Comparison of ENCODE assay signal across 8 cellular contexts in the genomic region with DNA sequence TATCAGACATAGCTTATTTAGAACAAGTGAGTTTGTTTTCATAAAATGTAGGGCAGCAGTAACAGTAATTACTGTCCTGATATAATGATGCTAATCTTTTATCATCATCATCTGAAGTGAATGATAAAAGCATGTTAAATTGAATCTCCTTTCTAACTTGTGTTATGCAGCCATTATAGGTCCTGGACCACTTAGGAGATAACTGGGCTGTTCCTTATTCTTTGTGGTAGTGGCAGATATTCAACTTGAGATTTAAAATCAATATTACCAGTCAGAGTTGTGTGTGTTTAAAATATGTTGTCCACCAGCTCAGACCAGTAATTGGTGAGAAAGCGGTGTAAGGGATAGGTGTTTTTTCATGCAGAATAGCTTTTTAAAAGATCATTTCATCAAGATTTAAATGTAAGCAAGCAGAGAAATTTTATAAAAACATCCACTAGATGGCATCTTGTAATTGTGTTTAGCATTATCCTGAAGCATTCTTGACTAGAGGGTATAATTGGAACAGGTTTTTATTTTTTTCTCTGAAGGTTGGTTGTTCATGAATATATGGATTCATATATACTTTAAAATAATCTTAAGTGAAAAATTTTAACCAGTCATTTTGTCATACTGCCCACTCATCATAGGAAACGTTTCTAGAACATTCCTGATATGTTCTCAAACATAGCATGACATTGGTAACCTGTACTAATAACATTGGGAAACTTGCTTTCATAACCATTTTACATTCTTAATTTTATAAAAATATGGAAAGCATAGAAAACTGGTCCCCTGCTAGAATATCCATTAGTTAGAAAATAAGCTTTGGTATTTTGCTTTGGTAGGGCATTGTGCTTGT.
DNase-seq lines count a peak whose midpoint lies in the region; ATAC-seq, FAIRE-seq and TF ChIP-seq lines count a peak whose summit lies in the region.

No MANE protein-coding gene starts in this region.

- no TSS peak for BruUV-seq in HepG2 (replicated peaks; lab: Mats Ljungman, UMichigan)

- no peaks in the 10 kb centered on the region for H3K27me3 Mint-ChIP-seq in astrocyte (ENCODE audit: low read depth, unreplicated experiment)
- no peaks in the 10 kb centered on the region for H3K27me3 Mint-ChIP-seq in activated naive CD8-positive, alpha-beta T cell treated with anti-CD3 and anti-CD28 coated beads for 36 hours

- no peaks in the 10 kb centered on the region for H3K36me3 ChIP-seq in astrocyte (ENCODE audit: insufficient read depth, low read length)
- no peaks in the 10 kb centered on the region for H3K36me3 ChIP-seq in HepG2 (replicated peaks in 1 of 2; ENCODE audit: control insufficient read depth in 1 of 2, insufficient read depth in 2 of 2, low read length in 2 of 2)

- H2AFZ ChIP-seq in astrocyte (ENCODE audit: low read depth, low read length) (no peak overlapping the region), HepG2 (ENCODE audit: low read length) (no peak overlapping the region)

- no peak for TF ChIP-seq EP300 in HepG2 (IDR thresholded peaks at IDR 0.05; ENCODE audit: low read depth in 2 of 2, low read length in 2 of 2)
- no peak for TF ChIP-seq EP300 in HepG2 (CRISPR knock-in tag; IDR thresholded peaks at IDR 0.05; ENCODE audit: borderline replicate concordance)

- no peak for TF ChIP-seq POLR2A in HepG2 (IDR thresholded peaks at IDR 0.05; ENCODE audit: insufficient read depth in 1 of 2, low read depth in 2 of 2, low read length in 2 of 2)

- H3K4me1 ChIP-seq in astrocyte (ENCODE audit: insufficient read depth, low read length) (peaks cover 10% of the 10 kb centered on the region), HepG2 (ENCODE audit: insufficient read depth, low read length) (peaks cover 31% of the 10 kb centered on the region)

- TF ChIP-seq RAD21 in HepG2 (CRISPR knock-in tag; IDR thresholded peaks at IDR 0.05): peak; percentile 26; the same call in 1 of the 2 replicates

- intact Hi-C loops in HepG2 (cut with micrococcal nuclease; ENCODE audit: unreplicated experiment): loop anchor here (1.0 kb wide), 3 partner anchors 65 to 170 kb away; no protein-coding TSS in a partner anchor

- TF ChIP-seq CTCF in astrocyte (IDR thresholded peaks at IDR 0.05; ENCODE audit: insufficient read depth, low read depth, low read length) (peak; percentile 55), HepG2 (CRISPR knock-in tag; IDR thresholded peaks at IDR 0.05) (peak; percentile 54)

- POLR2A ChIA-PET in HepG2 (lab: Yijun Ruan, JAX): no interaction called here

- H3K9me3 ChIP-seq in astrocyte (ENCODE audit: insufficient read depth, low read depth, low read length) (no peaks in the 10 kb centered on the region), HepG2 (ENCODE audit: low read length) (peaks cover 12% of the 10 kb centered on the region)

- H3K27me3 ChIP-seq in astrocyte (ENCODE audit: insufficient read depth, low read length) (no peaks in the 10 kb centered on the region), HepG2 (ENCODE audit: control insufficient read depth in 1 of 2, insufficient read depth in 2 of 2, low read length in 2 of 2) (no peaks in the 10 kb centered on the region)

- FAIRE-seq in astrocyte (lab: Jason Lieb, UNC): no peak
- no peak for FAIRE-seq in HepG2 (lab: Jason Lieb, UNC)

- H3K9me3 Mint-ChIP-seq in astrocyte (ENCODE audit: unreplicated experiment): peaks cover 1% of the 10 kb centered on the region
- no peaks in the 10 kb centered on the region for H3K9me3 Mint-ChIP-seq in stimulated activated effector memory CD8-positive, alpha-beta T cell treated with anti-CD3 and anti-CD28 coated beads, Interleukin-12 subunit alpha, Interleukin-12 subunit beta, amount 100 ng/mL, for 72 hours
- no peaks in the 10 kb centered on the region for H3K9me3 Mint-ChIP-seq in activated naive CD8-positive, alpha-beta T cell treated with anti-CD3 and anti-CD28 coated beads for 36 hours

- H3K4me2 ChIP-seq in astrocyte (ENCODE audit: low read length) (no peak overlapping the region), HepG2 (ENCODE audit: low read depth, low read length) (no peak overlapping the region)

- H3K4me3 ChIP-seq in astrocyte (ENCODE audit: insufficient read depth, low read depth, low read length): no peak overlapping the region
- no peak overlapping the region for H3K4me3 ChIP-seq in HepG2 (replicated peaks in 1 of 3; ENCODE audit: insufficient read depth in 1 of 3, low read depth in 2 of 3, low read length in 3 of 3)

- peaks cover 13% of the 10 kb centered on the region for H4K20me1 ChIP-seq in astrocyte (ENCODE audit: insufficient read depth, low read length)
- no peaks in the 10 kb centered on the region for H4K20me1 ChIP-seq in HepG2 (ENCODE audit: insufficient read depth, low read length)

- 91% methylated on average over 2 of the region's 2 CpGs for WGBS in HepG2 (ENCODE audit: low lambda C conversion rate)

- no peaks in the 10 kb centered on the region for H3K36me3 Mint-ChIP-seq in astrocyte (ENCODE audit: low read depth, unreplicated experiment)
- H3K36me3 Mint-ChIP-seq in stimulated activated effector memory CD8-positive, alpha-beta T cell treated with anti-CD3 and anti-CD28 coated beads, Interleukin-12 subunit alpha, Interleukin-12 subunit beta, amount 100 ng/mL, for 72 hours: no peaks in the 10 kb centered on the region
- no peaks in the 10 kb centered on the region for H3K36me3 Mint-ChIP-seq in activated naive CD8-positive, alpha-beta T cell treated with anti-CD3 and anti-CD28 coated beads for 36 hours

- no peak overlapping the region for H3K4me3 Mint-ChIP-seq in astrocyte (ENCODE audit: unreplicated experiment)
- no peak overlapping the region for H3K4me3 Mint-ChIP-seq in stimulated activated effector memory CD8-positive, alpha-beta T cell treated with anti-CD3 and anti-CD28 coated beads, Interleukin-12 subunit alpha, Interleukin-12 subunit beta, amount 100 ng/mL, for 72 hours
- no peak overlapping the region for H3K4me3 Mint-ChIP-seq in activated naive CD8-positive, alpha-beta T cell treated with anti-CD3 and anti-CD28 coated beads for 36 hours

- H3K9ac ChIP-seq in astrocyte (ENCODE audit: low read length): no peak overlapping the region
- H3K9ac ChIP-seq in HepG2 (ENCODE audit: insufficient read depth, low read depth, low read length): no peak overlapping the region

- peaks cover 42% of the 10 kb centered on the region for H3K4me1 Mint-ChIP-seq in astrocyte (ENCODE audit: low read depth, unreplicated experiment)
- peaks cover 12% of the 10 kb centered on the region for H3K4me1 Mint-ChIP-seq in stimulated activated effector memory CD8-positive, alpha-beta T cell treated with anti-CD3 and anti-CD28 coated beads, Interleukin-12 subunit alpha, Interleukin-12 subunit beta, amount 100 ng/mL, for 72 hours
- peaks cover 36% of the 10 kb centered on the region for H3K4me1 Mint-ChIP-seq in activated naive CD8-positive, alpha-beta T cell treated with anti-CD3 and anti-CD28 coated beads for 36 hours

- H3K27ac ChIP-seq in astrocyte (ENCODE audit: low read depth, low read length) (no peak overlapping the region), HepG2 (ENCODE audit: extremely low read length, insufficient read depth, low read length) (no peak overlapping the region)

- peak; percentile 60 for ATAC-seq in HepG2
- ATAC-seq in stimulated activated effector memory CD8-positive, alpha-beta T cell treated with anti-CD3 and anti-CD28 coated beads, Interleukin-12 subunit alpha, Interleukin-12 subunit beta, amount 100 ng/mL, for 72 hours: no peak

- H3K79me2 ChIP-seq in astrocyte (ENCODE audit: insufficient read depth, low read length) (no peaks in the 10 kb centered on the region), HepG2 (ENCODE audit: insufficient read depth, low read length) (no peaks in the 10 kb centered on the region)

- peak; percentile 53 for DNase-seq in NOMO-1 treated with DMSO at 0.1 percent for 48 hours (lab: John Stamatoyannopoulos, UW; ENCODE audit: unreplicated experiment)
- DNase-seq in NOMO-1 treated with dmso at 0.1 percent for 144 hours (lab: John Stamatoyannopoulos, UW; ENCODE audit: unreplicated experiment): no peak
- DNase-seq in NCI-H2081 (lab: John Stamatoyannopoulos, UW): peak; percentile 35 to 52
- no peak for DNase-seq in astrocyte (ENCODE audit: low read depth)
- peak; percentile 31 for DNase-seq in HepG2 (ENCODE audit: low spot score)
- no peak for DNase-seq in stimulated activated effector memory CD8-positive, alpha-beta T cell treated with anti-CD3 and anti-CD28 coated beads, Interleukin-12 subunit alpha, Interleukin-12 subunit beta, amount 100 ng/mL, for 72 hours (ENCODE audit: low spot score in 2 of 2)
- DNase-seq in activated naive CD8-positive, alpha-beta T cell treated with anti-CD3 and anti-CD28 coated beads for 36 hours: no peak
- DNase-seq in activated CD8-positive, alpha-beta memory T cell treated with anti-CD3 and anti-CD28 coated beads, Interleukin-2, amount 50 U/mL, for 48 hours: no peak

- CTCF ChIA-PET in HepG2 (lab: Yijun Ruan, JAX; ENCODE audit: low intra/inter-chr PET ratio, low total read pairs): interaction anchor here (1.3 to 4.8 kb wide), 4 partner anchors 13 to 251 kb away, joined by 3 to 34 read pairs (median 8); no protein-coding TSS in a partner anchor

- in situ Hi-C loops in HepG2 (cut with HindIII; ENCODE audit: extremely low pct_ligation_motif_present, low pct_unique_long_range_greater_than_20kb): loop anchor here (5.0 kb wide), 1 partner anchor 66 kb away; no protein-coding TSS in a partner anchor

- H3K27ac Mint-ChIP-seq in astrocyte (ENCODE audit: unreplicated experiment): no peak overlapping the region
- no peak overlapping the region for H3K27ac Mint-ChIP-seq in stimulated activated effector memory CD8-positive, alpha-beta T cell treated with anti-CD3 and anti-CD28 coated beads, Interleukin-12 subunit alpha, Interleukin-12 subunit beta, amount 100 ng/mL, for 72 hours
- no peak overlapping the region for H3K27ac Mint-ChIP-seq in activated naive CD8-positive, alpha-beta T cell treated with anti-CD3 and anti-CD28 coated beads for 36 hours

TF ChIP-seq in HepG2, 621 proteins besides CTCF, POLR2A, EP300 and RAD21:
- TF ChIP-seq SMC3 (IDR thresholded peaks at IDR 0.05; ENCODE audit: low read length): peak; percentile 62
- TF ChIP-seq STAG1 (CRISPR knock-in tag; IDR thresholded peaks at IDR 0.05): peak; percentile 71
- TF ChIP-seq, protein P1, sequence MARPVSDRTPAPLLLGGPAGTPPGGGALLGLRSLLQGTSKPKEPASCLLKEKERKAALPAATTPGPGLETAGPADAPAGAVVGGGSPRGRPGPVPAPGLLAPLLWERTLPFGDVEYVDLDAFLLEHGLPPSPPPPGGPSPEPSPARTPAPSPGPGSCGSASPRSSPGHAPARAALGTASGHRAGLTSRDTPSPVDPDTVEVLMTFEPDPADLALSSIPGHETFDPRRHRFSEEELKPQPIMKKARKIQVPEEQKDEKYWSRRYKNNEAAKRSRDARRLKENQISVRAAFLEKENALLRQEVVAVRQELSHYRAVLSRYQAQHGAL (CRISPR knock-in tag; IDR thresholded peaks at IDR 0.05; ENCODE audit: not compliant biosample characterization): no peak
- TF ChIP-seq JUN (CRISPR knock-in tag; IDR thresholded peaks at IDR 0.05): no peak

Comparison
In these comparisons a context has a peak if more than half of its experiments do, and no peak if none do; other contexts are left out.
1. DNase-seq: peak in NOMO-1 treated with DMSO at 0.1 percent for 48 hours (single experiment), NCI-H2081 (2 of 2) and HepG2 (single experiment); none in NOMO-1 treated with dmso at 0.1 percent for 144 hours (single experiment), astrocyte (single experiment), stimulated activated effector memory CD8-positive, alpha-beta T cell treated with anti-CD3 and anti-CD28 coated beads, Interleukin-12 subunit alpha, Interleukin-12 subunit beta, amount 100 ng/mL, for 72 hours (0 of 2), activated naive CD8-positive, alpha-beta T cell treated with anti-CD3 and anti-CD28 coated beads for 36 hours (single experiment) and activated CD8-positive, alpha-beta memory T cell treated with anti-CD3 and anti-CD28 coated beads, Interleukin-2, amount 50 U/mL, for 48 hours (single experiment).